ENCODE assay signal across 12 cellular contexts in the genomic region with DNA sequence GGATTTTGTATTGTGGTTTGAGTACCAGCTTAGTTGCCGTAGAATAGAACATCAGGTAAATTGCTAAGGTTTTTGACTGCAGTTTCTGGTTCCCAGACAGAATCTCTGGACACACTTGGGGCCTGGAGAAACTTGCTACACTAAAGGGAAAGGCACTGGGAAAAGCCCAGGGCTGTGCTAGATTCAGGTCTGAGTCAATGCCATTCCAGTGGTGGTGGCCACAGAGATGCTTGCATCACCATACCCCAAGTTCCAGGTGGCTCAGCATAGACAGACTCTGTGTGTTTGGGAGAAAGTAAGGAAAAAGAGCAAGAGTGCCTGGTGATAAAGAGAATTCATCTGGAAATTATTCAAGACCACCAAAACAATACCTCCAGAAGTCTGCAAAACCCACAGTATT.
"Had no signal": no experiment of that assay in that cellular context is flagged by ENCODE, and none has a peak within 500 bp of the region (broad histone marks: within the 10 kb centered on the region; RNA-seq: fewer than 3 reads in every experiment).

No MANE protein-coding gene starts in this region.

- H3K36me3 ChIP-seq: transverse colon had no signal

- H3K4me2 ChIP-seq: hepatocyte had no signal

- H3K27me3 ChIP-seq: hepatocyte, transverse colon had no signal

- H3K27ac ChIP-seq: hepatocyte, skin epidermis, transverse colon had no signal

- H3K4me1 ChIP-seq: transverse colon had no signal

- H3K4me3 ChIP-seq: hepatocyte, skin epidermis, transverse colon had no signal

- FAIRE-seq: kidney had no signal

- DNase-seq: activated naive CD4-positive, alpha-beta T cell; activated naive CD8-positive, alpha-beta T cell treated with anti-CD3 and anti-CD28 coated beads, Interleukin-2, amount 10 ng/mL, durations not matched to agents 7 days and 5 days; effector memory CD8-positive, alpha-beta T cell; kidney; left ventricle myocardium superior; stimulated activated CD4-positive, alpha-beta T cell treated with anti-CD3 and anti-CD28 coated beads, Interleukin-4, amount 100 ng/mL, for 4 hours; stimulated activated naive CD8-positive, alpha-beta T cell treated with anti-CD3 and anti-CD28 coated beads, Interleukin-15, Interleukin-2, amounts not matched to agents 100 U/mL and 50 U/mL, for 24 hours; transverse colon had no signal

- H2AFZ ChIP-seq: hepatocyte had no signal

- ATAC-seq: activated CD4-positive, CD25-positive, alpha-beta regulatory T cell treated with anti-CD3 and anti-CD28 coated beads, Interleukin-2, amount 50 U/mL, for 24 hours; effector memory CD8-positive, alpha-beta T cell; left ventricle myocardium superior; natural killer cell treated with Interleukin-12 subunit alpha and Interleukin-12 subunit beta and Interleukin-15 and Interleukin-18, amount 100 ng/mL, for 72 hours; stimulated activated naive CD8-positive, alpha-beta T cell treated with anti-CD3 and anti-CD28 coated beads, Interleukin-15, Interleukin-2, amounts not matched to agents 100 U/mL and 50 U/mL, for 24 hours had no signal
